In genomic region chr1:28646040-28646439, GRCh38 we compare ENCODE assay signal across 14 cellular contexts. TPM values are rescaled to one million over a fixed set of nuclear protein-coding genes. Genes with fewer than 3 reads are reported as not detected.
DNase-seq lines count a peak whose midpoint lies in the region; TF ChIP-seq lines count a peak whose summit lies in the region.
"Had no signal": no experiment of that assay in that cellular context is flagged by ENCODE, and none has a peak within 500 bp of the region (broad histone marks: within the 10 kb centered on the region; RNA-seq: fewer than 3 reads in every experiment).

No MANE protein-coding gene starts in this region.

- H3K4me1 ChIP-seq in Caco-2 = peaks cover 9% of the 10 kb centered on the region; the same call in 1 of the 2 replicates

- intact Hi-C loops in Caco-2 (cut with micrococcal nuclease; ENCODE audit: unreplicated experiment) = no loop called here
- intact Hi-C loops in activated T-helper 2 cell treated with anti-CD3 and anti-CD28 coated beads, Interferon-gamma antibody, Interleukin-2, Interleukin-4, amounts not matched to agents 10 μg/mL and 5 μg/mL and 100 μg/mL, durations not matched to agents 14 hours and 24 hours and 36 hours (cut with micrococcal nuclease) = no loop called here

- CTCF ChIA-PET in Caco-2 (lab: Charles Lee) = no interaction called here

- no peaks in the 10 kb centered on the region for H3K36me3 ChIP-seq in Caco-2 (ENCODE audit: control insufficient read depth, insufficient read depth, low read length)

- peak overlapping the region; percentile 29 for H3K4me3 Mint-ChIP-seq in Caco-2 (ENCODE audit: unreplicated experiment)
- peak overlapping the region; percentile 11 for H3K4me3 Mint-ChIP-seq in activated T-helper 2 cell treated with anti-CD3 and anti-CD28 coated beads, Interferon-gamma antibody, Interleukin-2, Interleukin-4, amounts not matched to agents 10 μg/mL and 5 μg/mL and 100 μg/mL, durations not matched to agents 14 hours and 24 hours and 36 hours (ENCODE audit: low read depth)

- no peaks in the 10 kb centered on the region for H3K27me3 ChIP-seq in Caco-2 (replicated peaks; ENCODE audit: control insufficient read depth, insufficient read depth, low read length)

- peaks cover 21% of the 10 kb centered on the region for H3K4me1 Mint-ChIP-seq in Caco-2 (ENCODE audit: low read depth, unreplicated experiment)
- H3K4me1 Mint-ChIP-seq in activated T-helper 2 cell treated with anti-CD3 and anti-CD28 coated beads, Interferon-gamma antibody, Interleukin-2, Interleukin-4, amounts not matched to agents 10 μg/mL and 5 μg/mL and 100 μg/mL, durations not matched to agents 14 hours and 24 hours and 36 hours (ENCODE audit: low read depth) = peaks cover 38% of the 10 kb centered on the region

- H3K27ac Mint-ChIP-seq in Caco-2 (ENCODE audit: unreplicated experiment) = no peak overlapping the region
- H3K27ac Mint-ChIP-seq in activated T-helper 2 cell treated with anti-CD3 and anti-CD28 coated beads, Interferon-gamma antibody, Interleukin-2, Interleukin-4, amounts not matched to agents 10 μg/mL and 5 μg/mL and 100 μg/mL, durations not matched to agents 14 hours and 24 hours and 36 hours = peak overlapping the region; percentile 78

- no peak for TF ChIP-seq CTCF in AG09319 (IDR thresholded peaks at IDR 0.05; ENCODE audit: low read depth, low read length)
- no peak for TF ChIP-seq CTCF in Caco-2 (IDR thresholded peaks at IDR 0.05; ENCODE audit: insufficient read depth in 1 of 2, low read depth in 1 of 2, low read length in 1 of 2, severe bottlenecking in 1 of 2, unreplicated experiment in 1 of 2)

- DNase-seq in AG09319 (ENCODE audit: extremely low read depth, low read depth) = peak; percentile 46
- DNase-seq in Caco-2 = peak; percentile 41 to 44
- DNase-seq in activated T-helper 2 cell treated with anti-CD3 and anti-CD28 coated beads, Interferon-gamma antibody, Interleukin-2, Interleukin-4, amounts not matched to agents 10 μg/mL and 5 μg/mL and 100 μg/mL, durations not matched to agents 14 hours and 24 hours and 36 hours (ENCODE audit: low spot score) = no peak
- peak; percentile 82 for DNase-seq in islet precursor cell
- DNase-seq in SW 1271 (lab: John Stamatoyannopoulos, UW) = no peak
- no peak for DNase-seq in DMS 273 treated with DMSO at 0.1 percent for 48 hours (lab: John Stamatoyannopoulos, UW)
- no peak for DNase-seq in stimulated activated CD4-positive, alpha-beta T cell treated with anti-CD3 and anti-CD28 coated beads, Interleukin-2, amount 100 ng/mL, for 48 hours
- DNase-seq: CD4-positive, alpha-beta memory T cell; foreskin melanocyte; NCI-H526 treated with DMSO at 0.1 percent for 48 hours; stimulated activated CD4-positive, alpha-beta T cell treated with anti-CD3 and anti-CD28 coated beads, Interleukin-4, amount 100 ng/mL, for 4 hours; stimulated activated naive CD4-positive, alpha-beta T cell treated with Interleukin-2 at 50 U/mL for 16 hours had no signal

- H3K4me3 ChIP-seq in Caco-2 (ENCODE audit: low read depth, low read length) = no peak overlapping the region

- H3K9me3 ChIP-seq in Caco-2 = no peaks in the 10 kb centered on the region

- no peaks in the 10 kb centered on the region for H3K27me3 Mint-ChIP-seq in Caco-2 (ENCODE audit: insufficient read depth, unreplicated experiment)
- H3K27me3 Mint-ChIP-seq in activated T-helper 2 cell treated with anti-CD3 and anti-CD28 coated beads, Interferon-gamma antibody, Interleukin-2, Interleukin-4, amounts not matched to agents 10 μg/mL and 5 μg/mL and 100 μg/mL, durations not matched to agents 14 hours and 24 hours and 36 hours (ENCODE audit: low read depth) = no peaks in the 10 kb centered on the region
- H3K27me3 Mint-ChIP-seq: CD4-positive, alpha-beta memory T cell; IgD-negative memory B cell had no signal

- POLR2A ChIA-PET in Caco-2 (lab: Charles Lee) = interaction anchor here (1.0 kb wide), 1 partner anchor 91 kb away, joined by 7 read pairs; the partner anchor contains the start of gene YTHDF2

- H3K9me3 Mint-ChIP-seq in Caco-2 (ENCODE audit: unreplicated experiment) = no peaks in the 10 kb centered on the region
- H3K9me3 Mint-ChIP-seq in activated T-helper 2 cell treated with anti-CD3 and anti-CD28 coated beads, Interferon-gamma antibody, Interleukin-2, Interleukin-4, amounts not matched to agents 10 μg/mL and 5 μg/mL and 100 μg/mL, durations not matched to agents 14 hours and 24 hours and 36 hours = no peaks in the 10 kb centered on the region
- H3K9me3 Mint-ChIP-seq: IgD-negative memory B cell had no signal

- BruUV-seq in Caco-2 (replicated peaks; lab: Mats Ljungman, UMichigan) = no TSS peak

- H3K36me3 Mint-ChIP-seq in Caco-2 (ENCODE audit: insufficient read depth, unreplicated experiment) = peaks cover 22% of the 10 kb centered on the region
- H3K36me3 Mint-ChIP-seq in activated T-helper 2 cell treated with anti-CD3 and anti-CD28 coated beads, Interferon-gamma antibody, Interleukin-2, Interleukin-4, amounts not matched to agents 10 μg/mL and 5 μg/mL and 100 μg/mL, durations not matched to agents 14 hours and 24 hours and 36 hours (ENCODE audit: low read depth) = peaks cover 5% of the 10 kb centered on the region
- H3K36me3 Mint-ChIP-seq: IgD-negative memory B cell had no signal

RNA-seq across cellular contexts. Expression of gene RNU11, which starts 2.4 kb away (rescaled TPM):
- not detected in 2 replicates for total RNA-seq in Caco-2 (2022)
- total RNA-seq in activated T-helper 2 cell treated with anti-CD3 and anti-CD28 coated beads, Interferon-gamma antibody, Interleukin-2, Interleukin-4, amounts not matched to agents 10 μg/mL and 5 μg/mL and 100 μg/mL, durations not matched to agents 14 hours and 24 hours and 36 hours = not detected in 2 replicates
- total RNA-seq: CD4-positive, alpha-beta memory T cell; renal cortical epithelial cell had no signal

RNA-seq across cellular contexts. Expression of gene TAF12, which starts 3.2 kb away (rescaled TPM):
- total RNA-seq in Caco-2 (2022) = 9.7 and 11.3 TPM in 2 replicates
- total RNA-seq in activated T-helper 2 cell treated with anti-CD3 and anti-CD28 coated beads, Interferon-gamma antibody, Interleukin-2, Interleukin-4, amounts not matched to agents 10 μg/mL and 5 μg/mL and 100 μg/mL, durations not matched to agents 14 hours and 24 hours and 36 hours = 30.8 and 32.0 TPM in 2 replicates

RNA-seq across cellular contexts. Expression of gene GMEB1, which starts 22.5 kb away (rescaled TPM):
- 4.3 and 5.2 TPM in 2 replicates for total RNA-seq in Caco-2 (2022)
- 24.8 and 26.0 TPM in 2 replicates for total RNA-seq in activated T-helper 2 cell treated with anti-CD3 and anti-CD28 coated beads, Interferon-gamma antibody, Interleukin-2, Interleukin-4, amounts not matched to agents 10 μg/mL and 5 μg/mL and 100 μg/mL, durations not matched to agents 14 hours and 24 hours and 36 hours

RNA-seq across cellular contexts. Expression of gene RAB42, which starts 54.0 kb away (rescaled TPM):
- 2.5 and 2.9 TPM in 2 replicates for total RNA-seq in Caco-2 (2022)
- total RNA-seq in activated T-helper 2 cell treated with anti-CD3 and anti-CD28 coated beads, Interferon-gamma antibody, Interleukin-2, Interleukin-4, amounts not matched to agents 10 μg/mL and 5 μg/mL and 100 μg/mL, durations not matched to agents 14 hours and 24 hours and 36 hours = 0.34 TPM in 2 replicates

Comparison
In these comparisons a context has a peak if more than half of its experiments do, and no peak if none do; other contexts are left out.
1. DNase-seq: peak in AG09319 (single experiment), Caco-2 (2 of 2) and islet precursor cell (single experiment); none in activated T-helper 2 cell treated with anti-CD3 and anti-CD28 coated beads, Interferon-gamma antibody, Interleukin-2, Interleukin-4, amounts not matched to agents 10 μg/mL and 5 μg/mL and 100 μg/mL, durations not matched to agents 14 hours and 24 hours and 36 hours (single experiment), SW 1271 (0 of 2), DMS 273 treated with DMSO at 0.1 percent for 48 hours (single experiment) and stimulated activated CD4-positive, alpha-beta T cell treated with anti-CD3 and anti-CD28 coated beads, Interleukin-2, amount 100 ng/mL, for 48 hours (0 of 2).